Comparison of ENCODE assay signal across 24 cellular contexts in genomic region chr19:50191270-50191669, GRCh38. TPM values are rescaled to one million over a fixed set of nuclear protein-coding genes. Genes with fewer than 3 reads are reported as not detected.
DNase-seq lines count a peak whose midpoint lies in the region; ATAC-seq and TF ChIP-seq lines count a peak whose summit lies in the region.
"Had no signal": no experiment of that assay in that cellular context is flagged by ENCODE, and none has a peak within 500 bp of the region (broad histone marks: within the 10 kb centered on the region; RNA-seq: fewer than 3 reads in every experiment).

No MANE protein-coding gene starts in this region.

- no peak for TF ChIP-seq EP300 in upper lobe of left lung (IDR thresholded peaks at IDR 0.05)

- WGBS in upper lobe of left lung, 2 donors: 17 to 50% methylated on average over 3 of the region's 3 CpGs

- H3K27ac ChIP-seq in BLaER1 (no peak overlapping the region), Peyer's patch (peak overlapping the region in 3 of 4 donors; percentile 67 to 99 (median 96)), upper lobe of left lung (no peak overlapping the region)

- ATAC-seq in upper lobe of left lung (ENCODE audit: low FRiP score in 2 of 2): no peak
- ATAC-seq: natural killer cell treated with Interleukin-12 subunit alpha and Interleukin-12 subunit beta and Interleukin-15 and Interleukin-18, amount 100 ng/mL, for 72 hours; Panc1; stimulated activated naive CD8-positive, alpha-beta T cell treated with anti-CD3 and anti-CD28 coated beads, Interleukin-15, amount 100 ng/mL, for 72 hours; WTC11 had no signal

- H3K9me3 ChIP-seq in BLaER1 (no peaks in the 10 kb centered on the region), Peyer's patch (no peaks in the 10 kb centered on the region), upper lobe of left lung (no peaks in the 10 kb centered on the region)
- H3K9me3 ChIP-seq: SK-N-SH had no signal

- H3K27me3 Mint-ChIP-seq in T-helper 2 cell treated with Interferon-gamma antibody and Interleukin-4, amounts not matched to agents 5 μg/mL and 100 μg/mL, for 36 hours (ENCODE audit: low read depth): no peaks in the 10 kb centered on the region

- DNase-seq in DMS153 (lab: John Stamatoyannopoulos, UW): peak; percentile 30
- no peak for DNase-seq in Peyer's patch
- peak; percentile 40 for DNase-seq in left kidney (ENCODE audit: low read depth, low spot score)
- DNase-seq in upper lobe of left lung: no peak
- DNase-seq in effector CD8-positive, alpha-beta T cell (lab: John Stamatoyannopoulos, UW): no peak
- no peak for DNase-seq in SHP77 (lab: John Stamatoyannopoulos, UW)
- DNase-seq in T-helper 2 cell treated with Interferon-gamma antibody and Interleukin-4, amounts not matched to agents 5 μg/mL and 100 μg/mL, for 36 hours (ENCODE audit: low spot score): no peak
- DNase-seq: activated CD4-positive, alpha-beta T cell treated with anti-CD3 and anti-CD28 coated beads, Interleukin-2, amount 50 U/mL, for 48 hours; activated effector memory CD4-positive, alpha-beta T cell treated with anti-CD3 and anti-CD28 coated beads, Interleukin-2, amount 50 U/mL, for 16 hours; CD8-positive, alpha-beta memory T cell; H9; NCI-H1092; NCI-H2107; NCI-H82; SK-N-SH; stimulated activated CD4-positive, alpha-beta T cell treated with anti-CD3 and anti-CD28 coated beads, Interleukin-2, amount 100 ng/mL, for 48 hours; stimulated activated naive CD8-positive, alpha-beta T cell treated with anti-CD3 and anti-CD28 coated beads, Interleukin-15, amount 100 ng/mL, for 72 hours had no signal

- H3K9me3 Mint-ChIP-seq in T-helper 2 cell treated with Interferon-gamma antibody and Interleukin-4, amounts not matched to agents 5 μg/mL and 100 μg/mL, for 36 hours: no peaks in the 10 kb centered on the region
- H3K9me3 Mint-ChIP-seq: dendritic cell treated with granulocyte-macrophage colony-stimulating factor and Interleukin-4, amounts not matched to agents 40 ng/mL and 50 ng/mL, for 4 days; stimulated activated naive CD8-positive, alpha-beta T cell treated with anti-CD3 and anti-CD28 coated beads, Interleukin-15, amount 100 ng/mL, for 72 hours; type B pancreatic cell had no signal

- peak overlapping the region; percentile 55 for H3K4me2 ChIP-seq in BLaER1
- H3K4me2 ChIP-seq: SK-N-SH had no signal

- no peak overlapping the region for H3K4me3 Mint-ChIP-seq in T-helper 2 cell treated with Interferon-gamma antibody and Interleukin-4, amounts not matched to agents 5 μg/mL and 100 μg/mL, for 36 hours
- H3K4me3 Mint-ChIP-seq: CD8-positive, alpha-beta memory T cell; dendritic cell treated with granulocyte-macrophage colony-stimulating factor and Interleukin-4, amounts not matched to agents 40 ng/mL and 50 ng/mL, for 4 days; H9; natural killer cell treated with Interleukin-12 subunit alpha and Interleukin-12 subunit beta and Interleukin-15 and Interleukin-18, amount 100 ng/mL, for 72 hours; stimulated activated naive CD8-positive, alpha-beta T cell treated with anti-CD3 and anti-CD28 coated beads, Interleukin-15, amount 100 ng/mL, for 72 hours; type B pancreatic cell; WTC11 had no signal

- no peaks in the 10 kb centered on the region for H3K36me3 Mint-ChIP-seq in T-helper 2 cell treated with Interferon-gamma antibody and Interleukin-4, amounts not matched to agents 5 μg/mL and 100 μg/mL, for 36 hours (ENCODE audit: low read depth)
- H3K36me3 Mint-ChIP-seq: natural killer cell treated with Interleukin-12 subunit alpha and Interleukin-12 subunit beta and Interleukin-15 and Interleukin-18, amount 100 ng/mL, for 72 hours; type B pancreatic cell; WTC11 had no signal

- H3K4me1 ChIP-seq in BLaER1 (peaks cover 25% of the 10 kb centered on the region), Peyer's patch (peaks cover 0 to 15% (median 0%) of the 10 kb centered on the region in 4 donors), upper lobe of left lung (no peaks in the 10 kb centered on the region)

- no peaks in the 10 kb centered on the region for H3K36me3 ChIP-seq in BLaER1
- peaks cover 0 to 26% (median 0%) of the 10 kb centered on the region in 3 donors for H3K36me3 ChIP-seq in Peyer's patch
- H3K36me3 ChIP-seq in upper lobe of left lung: no peaks in the 10 kb centered on the region

- no peak for TF ChIP-seq POLR2A in Peyer's patch (IDR thresholded peaks at IDR 0.05)
- no peak for TF ChIP-seq POLR2A in upper lobe of left lung (IDR thresholded peaks at IDR 0.05)

- no peak overlapping the region for H3K27ac Mint-ChIP-seq in T-helper 2 cell treated with Interferon-gamma antibody and Interleukin-4, amounts not matched to agents 5 μg/mL and 100 μg/mL, for 36 hours
- H3K27ac Mint-ChIP-seq: CD8-positive, alpha-beta memory T cell; dendritic cell treated with granulocyte-macrophage colony-stimulating factor and Interleukin-4, amounts not matched to agents 40 ng/mL and 50 ng/mL, for 4 days; H9; natural killer cell treated with Interleukin-12 subunit alpha and Interleukin-12 subunit beta and Interleukin-15 and Interleukin-18, amount 100 ng/mL, for 72 hours; stimulated activated naive CD8-positive, alpha-beta T cell treated with anti-CD3 and anti-CD28 coated beads, Interleukin-15, amount 100 ng/mL, for 72 hours; WTC11 had no signal

- H3K4me3 ChIP-seq in BLaER1: no peak overlapping the region
- H3K4me3 ChIP-seq in Peyer's patch: peak overlapping the region in 2 of 4 donors; percentile 45 to 51
- H3K4me3 ChIP-seq in upper lobe of left lung: no peak overlapping the region

- TF ChIP-seq CTCF in Peyer's patch (IDR thresholded peaks at IDR 0.05) (no peak), upper lobe of left lung (IDR thresholded peaks at IDR 0.05) (no peak)

- H3K27me3 ChIP-seq in BLaER1 (no peaks in the 10 kb centered on the region), Peyer's patch (no peaks in the 10 kb centered on the region), upper lobe of left lung (no peaks in the 10 kb centered on the region)

- no peak overlapping the region for H3K9ac ChIP-seq in BLaER1
- H3K9ac ChIP-seq: SK-N-SH had no signal

- no peaks in the 10 kb centered on the region for H3K4me1 Mint-ChIP-seq in T-helper 2 cell treated with Interferon-gamma antibody and Interleukin-4, amounts not matched to agents 5 μg/mL and 100 μg/mL, for 36 hours (ENCODE audit: low read depth)
- H3K4me1 Mint-ChIP-seq: CD8-positive, alpha-beta memory T cell; H9; stimulated activated naive CD8-positive, alpha-beta T cell treated with anti-CD3 and anti-CD28 coated beads, Interleukin-15, amount 100 ng/mL, for 72 hours; WTC11 had no signal

- H4K20me1 ChIP-seq in BLaER1: no peaks in the 10 kb centered on the region

RNA-seq across cellular contexts. Expression of gene MYH14, which starts 12.2 kb away (rescaled TPM):
- total RNA-seq in Peyer's patch (100 to 1,000 TPM; 139 to 475 (median 333) TPM), upper lobe of left lung (100 to 1,000 TPM; 145 to 351 (median 208) TPM)
- total RNA-seq: CD8-positive, alpha-beta memory T cell; natural killer cell treated with Interleukin-12 subunit alpha and Interleukin-12 subunit beta and Interleukin-15 and Interleukin-18, amount 100 ng/mL, for 72 hours had no signal

RNA-seq across cellular contexts. Expression of gene IZUMO2, which starts 28.2 kb away (rescaled TPM):
- total RNA-seq in Peyer's patch: not detected
- total RNA-seq in upper lobe of left lung: not detected
- total RNA-seq: bronchial epithelial cell; CD8-positive, alpha-beta memory T cell; H9; natural killer cell treated with Interleukin-12 subunit alpha and Interleukin-12 subunit beta and Interleukin-15 and Interleukin-18, amount 100 ng/mL, for 72 hours had no signal

Comparison
In these comparisons a context has a peak if more than half of its experiments do, and no peak if none do; other contexts are left out.
1. H3K27ac ChIP-seq: peak in Peyer's patch (3 of 4); none in BLaER1 (single experiment) and upper lobe of left lung (0 of 4).
2. DNase-seq: peak in DMS153 (single experiment) and left kidney (single experiment); none in Peyer's patch (0 of 3), upper lobe of left lung (0 of 2), effector CD8-positive, alpha-beta T cell (single experiment), SHP77 (0 of 2) and T-helper 2 cell treated with Interferon-gamma antibody and Interleukin-4, amounts not matched to agents 5 μg/mL and 100 μg/mL, for 36 hours (single experiment).